In genomic region chr3:184320099-184320445, GRCh38 we compare ENCODE assay signal across 6 cellular contexts. TPM values are rescaled to one million over a fixed set of nuclear protein-coding genes. Genes with fewer than 3 reads are reported as not detected.
DNase-seq lines count a peak whose midpoint lies in the region; ATAC-seq and TF ChIP-seq lines count a peak whose summit lies in the region.

No MANE protein-coding gene starts in this region.

- H3K27ac ChIP-seq in ascending aorta, result peak overlapping the region; percentile 90 to 95

- DNase-seq in AML-193 (lab: John Stamatoyannopoulos, UW) (peak; percentile 60 to 66), NCI-H2107 (lab: John Stamatoyannopoulos, UW) (peak; percentile 99), ascending aorta (ENCODE audit: low spot score in 2 of 2) (peak; percentile 93 to 98), lung microvascular endothelial cell (ENCODE audit: low read depth in 2 of 2) (peak; percentile 84 to 96), GM19238 (ENCODE audit: insufficient read length, low spot score) (no peak)

- H3K9me3 ChIP-seq in ascending aorta, result no peaks in the 10 kb centered on the region

- intact Hi-C loops in ascending aorta (cut with DNase I), result loop anchor here (1.0 kb wide), 1 partner anchor 15 kb away; no protein-coding TSS in a partner anchor

- no peak for ATAC-seq in GM21390 (IDR thresholded peaks at IDR 0.05; ENCODE audit: unreplicated experiment)

- H3K4me1 ChIP-seq in ascending aorta, result peaks cover 30 to 43% of the 10 kb centered on the region in 2 donors

- no peaks in the 10 kb centered on the region for H3K27me3 ChIP-seq in ascending aorta

- no peak for TF ChIP-seq CTCF in ascending aorta (IDR thresholded peaks at IDR 0.05)

- H3K4me3 ChIP-seq in ascending aorta, result peak overlapping the region; percentile 52 to 79

- peaks cover 57 to 67% of the 10 kb centered on the region in 2 donors for H3K36me3 ChIP-seq in ascending aorta

RNA-seq across cellular contexts. Expression of gene EIF4G1, which starts 5.7 kb away (rescaled TPM):
- 192 TPM for total RNA-seq in ascending aorta
- total RNA-seq in lung microvascular endothelial cell, result 200 and 237 TPM in 2 replicates

RNA-seq across cellular contexts. Expression of gene FAM131A, which starts 17.3 kb away (rescaled TPM):
- total RNA-seq in ascending aorta, result 47.7 TPM
- 19.0 and 39.9 TPM in 2 replicates for total RNA-seq in lung microvascular endothelial cell

RNA-seq across cellular contexts. Expression of gene PSMD2, which starts 21.0 kb away (rescaled TPM):
- total RNA-seq in ascending aorta, result 151 TPM
- total RNA-seq in lung microvascular endothelial cell, result 310 and 389 TPM in 2 replicates

RNA-seq across cellular contexts. Expression of gene CLCN2, which starts 41.3 kb away (rescaled TPM):
- total RNA-seq in ascending aorta, result 31.2 TPM
- total RNA-seq in lung microvascular endothelial cell, result 1.5 and 1.8 TPM in 2 replicates

RNA-seq across cellular contexts. Expression of gene POLR2H, which starts 41.4 kb away (rescaled TPM):
- 26.0 TPM for total RNA-seq in ascending aorta
- 65.8 and 97.8 TPM in 2 replicates for total RNA-seq in lung microvascular endothelial cell
